Comparison of ENCODE assay signal across 15 cellular contexts in the genomic region with DNA sequence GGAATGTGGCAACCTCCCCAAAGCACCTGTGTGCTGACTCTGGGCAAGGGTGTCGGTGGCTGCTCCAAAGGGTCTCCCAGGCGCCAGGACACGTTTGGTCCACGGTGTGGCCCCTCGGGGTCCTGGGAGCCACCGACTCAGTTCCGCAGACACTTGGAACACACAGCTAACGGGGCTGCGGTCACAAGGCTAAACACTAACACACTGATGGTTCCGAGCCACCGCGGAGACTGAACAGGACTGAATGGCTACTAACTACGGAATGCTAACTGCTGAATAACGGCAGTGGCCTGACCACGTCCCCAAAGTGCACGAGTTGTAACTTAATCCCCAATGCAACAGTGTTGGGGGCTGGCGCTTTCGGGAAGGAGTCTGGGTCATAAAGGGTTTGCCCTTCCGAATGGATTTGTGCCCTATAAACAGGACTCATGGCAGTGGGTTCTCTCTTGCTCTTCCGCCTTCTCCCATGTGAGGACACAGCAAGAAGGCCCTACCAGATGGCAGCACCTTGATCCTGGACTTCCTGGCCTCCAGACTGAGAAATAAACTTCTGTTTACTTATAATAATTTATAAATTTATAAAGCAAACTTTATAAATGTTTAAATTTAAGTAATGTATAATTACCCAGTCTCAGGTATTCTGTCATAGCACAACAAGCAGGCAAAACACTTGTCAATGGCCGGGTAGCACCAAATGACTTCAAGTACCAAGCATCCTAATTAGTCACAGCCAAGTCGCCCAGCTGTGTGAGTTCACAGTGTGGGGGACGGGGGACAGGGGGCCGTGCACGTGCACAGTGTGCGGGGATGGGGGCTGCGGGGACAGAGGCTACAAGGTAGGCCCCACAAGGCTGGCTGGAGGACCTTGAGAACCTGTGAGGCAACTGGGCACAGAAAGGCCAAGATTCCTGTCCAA. TPM values are rescaled to one million over a fixed set of nuclear protein-coding genes. Genes with fewer than 3 reads are reported as not detected.
DNase-seq lines count a peak whose midpoint lies in the region; FAIRE-seq and TF ChIP-seq lines count a peak whose summit lies in the region.
"Had no signal": no experiment of that assay in that cellular context is flagged by ENCODE, and none has a peak within 500 bp of the region (broad histone marks: within the 10 kb centered on the region; RNA-seq: fewer than 3 reads in every experiment).

No MANE protein-coding gene starts in this region.

- H4K20me1 ChIP-seq in Karpas-422 (ENCODE audit: insufficient read depth, low read depth, low read length) = no peaks in the 10 kb centered on the region; the same call in 1 of the 2 replicates
- peaks cover 20% of the 10 kb centered on the region for H4K20me1 ChIP-seq in neural progenitor cell (ENCODE audit: low read depth)

- no peak overlapping the region for H2AFZ ChIP-seq in Karpas-422 (ENCODE audit: low read length)
- no peak overlapping the region for H2AFZ ChIP-seq in neural progenitor cell (replicated peaks)

- H3K4me1 ChIP-seq in Karpas-422 (ENCODE audit: low read length) (peaks cover 12% of the 10 kb centered on the region), neural progenitor cell (no peaks in the 10 kb centered on the region)
- H3K4me1 ChIP-seq: prostate gland had no signal

- no peaks in the 10 kb centered on the region for H3K9me3 ChIP-seq in Karpas-422 (ENCODE audit: low read length)
- H3K9me3 ChIP-seq in neural progenitor cell (ENCODE audit: low read depth) = no peaks in the 10 kb centered on the region
- H3K9me3 ChIP-seq: adrenal gland, prostate gland had no signal

- H3K27me3 ChIP-seq in Karpas-422 (ENCODE audit: low read length) (no peaks in the 10 kb centered on the region), bronchial epithelial cell (ENCODE audit: control insufficient read depth, insufficient read depth, low read length) (peaks cover 15% of the 10 kb centered on the region), neural progenitor cell (peaks cover 88% of the 10 kb centered on the region)
- H3K27me3 ChIP-seq: adrenal gland had no signal

- peaks cover 6% of the 10 kb centered on the region for H3F3A ChIP-seq in neural progenitor cell (ENCODE audit: low read depth)

- no peaks in the 10 kb centered on the region for H3K79me2 ChIP-seq in Karpas-422 (ENCODE audit: low read length)
- no peaks in the 10 kb centered on the region for H3K79me2 ChIP-seq in neural progenitor cell (ENCODE audit: low read depth)

- H3K36me3 Mint-ChIP-seq in neural progenitor cell (no peaks in the 10 kb centered on the region), MCF 10A (ENCODE audit: insufficient read depth, unreplicated experiment) (no peaks in the 10 kb centered on the region)

- H3K36me3 ChIP-seq in Karpas-422 (ENCODE audit: insufficient read depth, low read length) (no peaks in the 10 kb centered on the region), bronchial epithelial cell (ENCODE audit: control insufficient read depth, insufficient read depth, low read length) (no peaks in the 10 kb centered on the region), neural progenitor cell (no peaks in the 10 kb centered on the region)
- H3K36me3 ChIP-seq: adrenal gland, prostate gland had no signal

- H3K4me3 Mint-ChIP-seq in neural progenitor cell = peak overlapping the region; percentile 71
- H3K4me3 Mint-ChIP-seq in MCF 10A (ENCODE audit: unreplicated experiment) = no peak overlapping the region

- H3K27me3 Mint-ChIP-seq in neural progenitor cell (ENCODE audit: insufficient read depth, low read depth) = peaks cover 26% of the 10 kb centered on the region
- no peaks in the 10 kb centered on the region for H3K27me3 Mint-ChIP-seq in MCF 10A (ENCODE audit: insufficient read depth, unreplicated experiment)

- H3K4me3 ChIP-seq in Karpas-422 (ENCODE audit: low read length) (no peak overlapping the region), bronchial epithelial cell (ENCODE audit: low read depth, low read length) (no peak overlapping the region), neural progenitor cell (no peak overlapping the region)
- H3K4me3 ChIP-seq: adrenal gland, prostate gland had no signal

- intact Hi-C loops in MCF 10A (cut with micrococcal nuclease) = no loop called here

- no peak overlapping the region for H3K27ac ChIP-seq in Karpas-422 (ENCODE audit: low read length)
- H3K27ac ChIP-seq in neural progenitor cell = no peak overlapping the region
- H3K27ac ChIP-seq: prostate gland, RWPE1 had no signal

- POLR2A ChIA-PET in MCF 10A (lab: Yijun Ruan, JAX) = interaction anchor here (0.6 to 0.8 kb wide), 2 partner anchors 8 to 157 kb away, joined by 3 read pairs; no protein-coding TSS in a partner anchor

- CTCF ChIA-PET in MCF 10A (lab: Yijun Ruan, JAX) = no interaction called here

- peaks cover 11% of the 10 kb centered on the region for H3K9me3 Mint-ChIP-seq in neural progenitor cell
- H3K9me3 Mint-ChIP-seq in MCF 10A (ENCODE audit: unreplicated experiment) = no peaks in the 10 kb centered on the region

- H3K9me2 ChIP-seq in Karpas-422 (replicated peaks; ENCODE audit: insufficient read depth, low read length) = no peaks in the 10 kb centered on the region

- FAIRE-seq in bronchial epithelial cell (lab: Jason Lieb, UNC) = no peak
- FAIRE-seq: GM12892, H54, TTC549 had no signal

- TF ChIP-seq CTCF in bronchial epithelial cell (IDR thresholded peaks at IDR 0.05; ENCODE audit: insufficient read depth, low read length, severe bottlenecking) (no peak), neural progenitor cell (IDR thresholded peaks at IDR 0.05) (no peak), MCF 10A (IDR thresholded peaks at IDR 0.05; ENCODE audit: unreplicated experiment) (no peak), GM10266 (IDR thresholded peaks at IDR 0.05; ENCODE audit: control insufficient read depth, insufficient read depth, low read depth, missing control alignments) (no peak)

- H3K4me2 ChIP-seq in Karpas-422 (ENCODE audit: low read depth, low read length, poor library complexity, severe bottlenecking) (peak overlapping the region; percentile 21), neural progenitor cell (no peak overlapping the region)

- H3K27ac Mint-ChIP-seq in neural progenitor cell = no peak overlapping the region
- H3K27ac Mint-ChIP-seq in MCF 10A (ENCODE audit: low read depth, unreplicated experiment) = no peak overlapping the region

- no peak overlapping the region for H3K9ac ChIP-seq in Karpas-422 (ENCODE audit: low read length)
- no peak overlapping the region for H3K9ac ChIP-seq in neural progenitor cell

- no TSS peak for BruUV-seq in MCF 10A (replicated peaks; lab: Mats Ljungman, UMichigan)

- H3K4me1 Mint-ChIP-seq in neural progenitor cell (peaks cover 11% of the 10 kb centered on the region), MCF 10A (ENCODE audit: insufficient read depth, unreplicated experiment) (no peaks in the 10 kb centered on the region)

- DNase-seq in Karpas-422 (no peak), bronchial epithelial cell (ENCODE audit: low read depth) (peak; percentile 3), neural progenitor cell (ENCODE audit: low spot score) (no peak), MCF 10A (ENCODE audit: unreplicated experiment) (no peak), GM10266 (ENCODE audit: extremely low spot score) (no peak)
- DNase-seq: activated CD8-positive, alpha-beta memory T cell treated with anti-CD3 and anti-CD28 coated beads, Interleukin-2, amount 50 U/mL, for 48 hours; effector CD4-positive, alpha-beta T cell; KBM-7 had no signal

RNA-seq across cellular contexts. Expression of gene EEF1A2, which starts 2.3 kb away (rescaled TPM):
- total RNA-seq in Karpas-422 (2014; rRNA removed; shearing (Covaris generic); ENCODE audit: low replicate concordance) = 0.71 TPM in 1 of 2 replicates, not detected in the other
- total RNA-seq in bronchial epithelial cell (1.1 and 1.9 TPM in 2 replicates), neural progenitor cell (ENCODE audit: low replicate concordance) (0.54 and 1.5 TPM in 2 replicates), MCF 10A (2022) (3.3 and 9.9 TPM in 2 replicates)

RNA-seq across cellular contexts. Expression of gene PPDPF, which starts 19.4 kb away (rescaled TPM):
- 16.2 and 51.0 TPM in 2 replicates for total RNA-seq in Karpas-422 (2014; rRNA removed; shearing (Covaris generic); ENCODE audit: low replicate concordance)
- 21.9 and 35.6 TPM in 2 replicates for total RNA-seq in bronchial epithelial cell
- 4.1 and 82.2 TPM in 2 replicates for total RNA-seq in neural progenitor cell (ENCODE audit: low replicate concordance)
- total RNA-seq in MCF 10A (2022) = 315 and 355 TPM in 2 replicates

RNA-seq across cellular contexts. Expression of gene KCNQ2, which starts 28.7 kb away (rescaled TPM):
- not detected in 2 replicates for total RNA-seq in Karpas-422 (2014; rRNA removed; shearing (Covaris generic); ENCODE audit: low replicate concordance)
- total RNA-seq in bronchial epithelial cell (not detected in 2 replicates), neural progenitor cell (ENCODE audit: low replicate concordance) (39.5 and 106 TPM in 2 replicates), MCF 10A (2022) (not detected in 2 replicates)
- total RNA-seq: lung microvascular endothelial cell had no signal

RNA-seq across cellular contexts. Expression of gene PTK6, which starts 36.0 kb away (rescaled TPM):
- total RNA-seq in Karpas-422 (2014; rRNA removed; shearing (Covaris generic); ENCODE audit: low replicate concordance) = 0.51 TPM in 1 of 2 replicates, not detected in the other
- 59.5 and 107 TPM in 2 replicates for total RNA-seq in bronchial epithelial cell
- total RNA-seq in neural progenitor cell (ENCODE audit: low replicate concordance) = not detected in 2 replicates
- 3.8 and 4.4 TPM in 2 replicates for total RNA-seq in MCF 10A (2022)
- total RNA-seq: lung microvascular endothelial cell had no signal

RNA-seq across cellular contexts. Expression of gene SRMS, which starts 46.4 kb away (rescaled TPM):
- total RNA-seq in Karpas-422 (2014; rRNA removed; shearing (Covaris generic); ENCODE audit: low replicate concordance) = not detected in 2 replicates
- 0.13 and 0.79 TPM in 2 replicates for total RNA-seq in bronchial epithelial cell
- total RNA-seq in neural progenitor cell (ENCODE audit: low replicate concordance) = not detected in 2 replicates
- total RNA-seq in MCF 10A (2022) = 0.81 and 1.4 TPM in 2 replicates
- total RNA-seq: adrenal gland, lung microvascular endothelial cell had no signal

Comparison
In these comparisons a context has a peak if more than half of its experiments do, and no peak if none do; other contexts are left out.
1. RNA of gene KCNQ2, which starts 28.7 kb away (total RNA-seq): 39.5 to 106 TPM in neural progenitor cell; not detected in MCF 10A, not detected in Karpas-422 and not detected in bronchial epithelial cell; every median in the first group is over 10 times any median in the second.